Comparison of ENCODE assay signal across 27 cellular contexts in the genomic region with DNA sequence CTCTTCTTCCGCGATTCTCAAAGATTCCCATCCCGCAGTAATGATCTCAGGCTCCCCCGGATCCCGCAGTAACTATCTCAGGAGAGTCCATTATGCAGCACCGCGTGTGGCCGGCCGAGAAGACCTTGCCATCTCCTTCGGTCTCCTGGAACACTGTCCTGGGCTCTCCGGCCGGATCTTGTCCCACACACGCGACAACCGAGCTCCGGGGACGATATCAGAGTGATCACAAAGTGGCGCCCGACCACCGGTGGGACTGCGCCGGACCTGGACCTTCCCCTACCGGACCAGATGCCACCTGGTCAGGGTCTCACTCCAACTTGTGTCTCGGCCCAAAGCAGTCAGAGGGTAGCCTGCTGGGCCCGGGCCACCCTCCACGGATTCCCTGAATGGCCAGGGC.
"Had no signal": no experiment of that assay in that cellular context is flagged by ENCODE, and none has a peak within 500 bp of the region (broad histone marks: within the 10 kb centered on the region; RNA-seq: fewer than 3 reads in every experiment).

No MANE protein-coding gene starts in this region.

- H3K9me3 Mint-ChIP-seq: mesothelial cell of epicardium; naive B cell; natural killer cell; stimulated activated effector memory CD8-positive, alpha-beta T cell treated with anti-CD3 and anti-CD28 coated beads, Interleukin-12 subunit alpha, Interleukin-12 subunit beta, amount 100 ng/mL, for 72 hours; stimulated activated naive CD8-positive, alpha-beta T cell treated with anti-CD3 and anti-CD28 coated beads, Interleukin-15, Interleukin-2, amounts not matched to agents 100 ng/mL and 50 ng/mL, for 24 hours had no signal

- H3K27me3 Mint-ChIP-seq: naive B cell; stimulated activated naive CD8-positive, alpha-beta T cell treated with anti-CD3 and anti-CD28 coated beads, Interleukin-15, Interleukin-2, amounts not matched to agents 100 ng/mL and 50 ng/mL, for 24 hours had no signal

- H3K9me3 ChIP-seq: left lung, ovary, suprapubic skin, thoracic aorta, tibial artery, upper lobe of right lung had no signal

- H3K4me3 ChIP-seq: left lung, lung, ovary, skin epidermis, suprapubic skin, thoracic aorta, tibial artery, upper lobe of right lung had no signal

- H3K27me3 ChIP-seq: left lung, ovary, suprapubic skin, tibial artery, upper lobe of right lung had no signal

- H3K27ac Mint-ChIP-seq: mesothelial cell of epicardium; natural killer cell; nephron progenitor cell; progenitor cell of endocrine pancreas; stimulated activated effector memory CD8-positive, alpha-beta T cell treated with anti-CD3 and anti-CD28 coated beads, Interleukin-12 subunit alpha, Interleukin-12 subunit beta, amount 100 ng/mL, for 72 hours; stimulated activated naive CD8-positive, alpha-beta T cell treated with anti-CD3 and anti-CD28 coated beads, Interleukin-15, Interleukin-2, amounts not matched to agents 100 ng/mL and 50 ng/mL, for 24 hours had no signal

- H3K4me3 Mint-ChIP-seq: mesothelial cell of epicardium; natural killer cell; nephron progenitor cell; stimulated activated effector memory CD8-positive, alpha-beta T cell treated with anti-CD3 and anti-CD28 coated beads, Interleukin-12 subunit alpha, Interleukin-12 subunit beta, amount 100 ng/mL, for 72 hours; stimulated activated naive CD8-positive, alpha-beta T cell treated with anti-CD3 and anti-CD28 coated beads, Interleukin-15, Interleukin-2, amounts not matched to agents 100 ng/mL and 50 ng/mL, for 24 hours had no signal

- ATAC-seq: left colon; left lung; natural killer cell; right cardiac atrium; sciatic nerve; stimulated activated effector memory CD8-positive, alpha-beta T cell treated with anti-CD3 and anti-CD28 coated beads, Interleukin-12 subunit alpha, Interleukin-12 subunit beta, amount 100 ng/mL, for 72 hours; upper lobe of right lung had no signal

- H3K36me3 Mint-ChIP-seq: natural killer cell had no signal

- FAIRE-seq: keratinocyte, urothelium cell line had no signal

- H3K27ac ChIP-seq: left lung, ovary, skin epidermis, suprapubic skin, thoracic aorta, tibial artery, upper lobe of right lung had no signal

- DNase-seq: head of caudate nucleus; hippocampal formation; left colon; mesendoderm; naive B cell; natural killer cell; nephron progenitor cell; ovary; retina; right cardiac atrium; stimulated activated CD4-positive, alpha-beta T cell treated with anti-CD3 and anti-CD28 coated beads, Interleukin-4, amount 100 ng/mL, for 24 hours; stimulated activated naive CD4-positive, alpha-beta T cell; tibial artery; trophoblast cell; upper lobe of right lung had no signal

- H3K36me3 ChIP-seq: ovary, suprapubic skin, thoracic aorta, upper lobe of right lung had no signal
